27 cellular contexts compared by ENCODE assay signal in the genomic region with DNA sequence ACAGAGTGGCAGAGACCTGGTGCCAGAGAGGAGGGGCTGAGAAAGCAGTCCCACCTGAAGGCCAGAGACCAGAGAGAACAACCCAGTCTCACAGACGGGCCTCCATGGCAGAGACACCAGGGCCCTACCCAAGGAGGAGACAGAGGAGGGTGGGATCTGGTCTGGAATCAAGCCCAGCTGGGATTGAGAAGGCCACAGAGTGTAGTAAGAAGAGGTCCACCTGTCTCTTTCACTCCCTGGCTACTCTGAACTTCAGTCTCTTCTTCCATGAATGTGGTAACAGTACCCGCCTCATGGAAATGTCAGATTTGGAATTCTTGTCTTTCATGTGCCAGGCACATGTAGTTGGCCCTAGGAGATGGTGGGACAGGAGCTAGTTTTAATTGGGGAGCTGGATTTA.
"Had no signal": no experiment of that assay in that cellular context is flagged by ENCODE, and none has a peak within 500 bp of the region (broad histone marks: within the 10 kb centered on the region; RNA-seq: fewer than 3 reads in every experiment).

No MANE protein-coding gene starts in this region.

- H3K4me1 Mint-ChIP-seq: activated CD4-positive, alpha-beta T cell treated with anti-CD3 and anti-CD28 coated beads for 36 hours; activated T-helper 17 cell treated with anti-CD3 and anti-CD28 coated beads, Interleukin-2, amount 50 U/mL, for 72 hours had no signal

- ATAC-seq: activated CD4-positive, alpha-beta T cell treated with anti-CD3 and anti-CD28 coated beads for 36 hours; activated T-helper 17 cell treated with anti-CD3 and anti-CD28 coated beads, Interleukin-2, amount 50 U/mL, for 72 hours had no signal

- H3K27ac ChIP-seq: cardiac muscle cell, KMS-11, Peyer's patch, SK-N-MC, VCaP had no signal

- H3K4me2 ChIP-seq: KMS-11 had no signal

- H3K27ac Mint-ChIP-seq: activated CD4-positive, alpha-beta memory T cell treated with anti-CD3 and anti-CD28 coated beads, Interleukin-2, amount 10 ng/mL, durations not matched to agents 7 days and 5 days; activated CD4-positive, alpha-beta T cell treated with anti-CD3 and anti-CD28 coated beads for 36 hours; activated naive CD4-positive, alpha-beta T cell treated with anti-CD3 and anti-CD28 coated beads for 36 hours; activated naive CD8-positive, alpha-beta T cell; activated T-helper 17 cell treated with anti-CD3 and anti-CD28 coated beads, Interleukin-2, amount 50 U/mL, for 72 hours had no signal

- H3K4me1 ChIP-seq: Peyer's patch had no signal

- H3K9me3 Mint-ChIP-seq: activated CD4-positive, alpha-beta memory T cell treated with anti-CD3 and anti-CD28 coated beads, Interleukin-2, amount 10 ng/mL, durations not matched to agents 7 days and 5 days; activated naive CD4-positive, alpha-beta T cell treated with anti-CD3 and anti-CD28 coated beads for 36 hours; activated T-helper 17 cell treated with anti-CD3 and anti-CD28 coated beads, Interleukin-2, amount 50 U/mL, for 72 hours had no signal

- H3K36me3 Mint-ChIP-seq: activated naive CD8-positive, alpha-beta T cell had no signal

- H3K27me3 Mint-ChIP-seq: activated CD4-positive, alpha-beta memory T cell treated with anti-CD3 and anti-CD28 coated beads, Interleukin-2, amount 10 ng/mL, durations not matched to agents 7 days and 5 days; activated CD4-positive, alpha-beta T cell treated with anti-CD3 and anti-CD28 coated beads for 36 hours; activated naive CD8-positive, alpha-beta T cell; activated T-helper 17 cell treated with anti-CD3 and anti-CD28 coated beads, Interleukin-2, amount 50 U/mL, for 72 hours had no signal

- H3K4me3 ChIP-seq: cardiac muscle cell, MG63, Peyer's patch, SK-N-MC had no signal

- DNase-seq: activated CD4-positive, alpha-beta memory T cell treated with anti-CD3 and anti-CD28 coated beads, Interleukin-2, amount 10 ng/mL, durations not matched to agents 7 days and 5 days; activated CD4-positive, alpha-beta T cell treated with anti-CD3 and anti-CD28 coated beads for 36 hours; activated CD4-positive, alpha-beta T cell treated with anti-CD3 and anti-CD28 coated beads, Interleukin-2, amount 50 U/mL, for 1 hour; activated gamma-delta T cell; activated naive CD4-positive, alpha-beta T cell treated with anti-CD3 and anti-CD28 coated beads for 36 hours; activated T-cell treated with anti-CD3 and anti-CD28 coated beads for 4 hours; activated T-cell treated with anti-CD3 and anti-CD28 coated beads, Interleukin-2, amount 50 U/mL, for 48 hours; cerebellar nuclear complex; MV-4-11; NCI-H1092 treated with DMSO at 0.1 percent for 48 hours; NCI-H1417 treated with DMSO at 0.1 percent for 48 hours; NCI-H1694; NCI-H2029; NCI-H345; NCI-H510A; NCI-H526 treated with DMSO at 0.1 percent for 48 hours; NCI-H82; Peyer's patch; SIG-M5; T-helper 1 cell had no signal

- H3K4me3 Mint-ChIP-seq: activated CD4-positive, alpha-beta memory T cell treated with anti-CD3 and anti-CD28 coated beads, Interleukin-2, amount 10 ng/mL, durations not matched to agents 7 days and 5 days; activated CD4-positive, alpha-beta T cell treated with anti-CD3 and anti-CD28 coated beads for 36 hours; activated naive CD4-positive, alpha-beta T cell treated with anti-CD3 and anti-CD28 coated beads for 36 hours; activated naive CD8-positive, alpha-beta T cell; activated T-helper 17 cell treated with anti-CD3 and anti-CD28 coated beads, Interleukin-2, amount 50 U/mL, for 72 hours had no signal

- H3K9me3 ChIP-seq: MG63, Peyer's patch had no signal
